ENCODE assay signal across 20 cellular contexts in genomic region chr7:19114591-19114855, GRCh38. TPM values are rescaled to one million over a fixed set of nuclear protein-coding genes. Genes with fewer than 3 reads are reported as not detected.
DNase-seq lines count a peak whose midpoint lies in the region; ATAC-seq and TF ChIP-seq lines count a peak whose summit lies in the region.
"Had no signal": no experiment of that assay in that cellular context is flagged by ENCODE, and none has a peak within 500 bp of the region (broad histone marks: within the 10 kb centered on the region; RNA-seq: fewer than 3 reads in every experiment).

No MANE protein-coding gene starts in this region.

- peaks cover 99% of the 10 kb centered on the region for H3K27me3 Mint-ChIP-seq in brain

- H3K4me1 ChIP-seq in cardiac muscle cell (ENCODE audit: low read depth): peaks cover 56% of the 10 kb centered on the region

- peak overlapping the region; percentile 85 for H3K4me3 ChIP-seq in cardiac muscle cell

- ATAC-seq in Right ventricle myocardium superior (ENCODE audit: poor library complexity) (no peak), GM18498 (IDR thresholded peaks at IDR 0.05; ENCODE audit: unreplicated experiment) (no peak), HG02884 (IDR thresholded peaks at IDR 0.05; ENCODE audit: unreplicated experiment) (no peak)
- no peak for ATAC-seq in stimulated activated effector memory CD8-positive, alpha-beta T cell treated with anti-CD3 and anti-CD28 coated beads, Interleukin-12 subunit alpha, Interleukin-12 subunit beta, amount 100 ng/mL, for 72 hours
- ATAC-seq: HepG2 had no signal

- peak overlapping the region in 2 of 5 experiments; percentile 9 for H3K27ac Mint-ChIP-seq in brain
- H3K27ac Mint-ChIP-seq in stimulated activated effector memory CD8-positive, alpha-beta T cell treated with anti-CD3 and anti-CD28 coated beads, Interleukin-12 subunit alpha, Interleukin-12 subunit beta, amount 100 ng/mL, for 72 hours: no peak overlapping the region
- H3K27ac Mint-ChIP-seq: endodermal cell had no signal

- H3K9me3 ChIP-seq in cardiac muscle cell (ENCODE audit: low read depth): no peaks in the 10 kb centered on the region

- no peak overlapping the region for H3K27ac ChIP-seq in cardiac muscle cell
- H3K27ac ChIP-seq: 22Rv1 had no signal

- H3K4me1 Mint-ChIP-seq in brain: peaks cover 20% of the 10 kb centered on the region
- H3K4me1 Mint-ChIP-seq in stimulated activated effector memory CD8-positive, alpha-beta T cell treated with anti-CD3 and anti-CD28 coated beads, Interleukin-12 subunit alpha, Interleukin-12 subunit beta, amount 100 ng/mL, for 72 hours: no peaks in the 10 kb centered on the region

- DNase-seq in cardiac muscle cell (ENCODE audit: low read depth in 1 of 2, low spot score in 1 of 2) (peak in 1 of 2 donors; percentile 41), Right ventricle myocardium superior (no peak), iris pigment epithelial cell (ENCODE audit: low read depth) (peak; percentile 56), COR-L47 (lab: John Stamatoyannopoulos, UW) (no peak)
- no peak for DNase-seq in stimulated activated effector memory CD8-positive, alpha-beta T cell treated with anti-CD3 and anti-CD28 coated beads, Interleukin-12 subunit alpha, Interleukin-12 subunit beta, amount 100 ng/mL, for 72 hours (ENCODE audit: low spot score in 2 of 2)
- DNase-seq: activated CD4-positive, alpha-beta T cell treated with anti-CD3 and anti-CD28 coated beads, Interleukin-2, amount 50 U/mL, for 48 hours; activated effector memory CD4-positive, alpha-beta T cell treated with Interleukin-2 at 50 U/mL for 16 hours; endodermal cell; NCI-H1048; NCI-H226; stimulated activated CD4-positive, alpha-beta T cell treated with anti-CD3 and anti-CD28 coated beads, Interleukin-2, amount 100 ng/mL, for 24 hours; stimulated activated CD8-positive, alpha-beta memory T cell treated with anti-CD3 and anti-CD28 coated beads, Interleukin-4, amount 100 ng/mL, for 48 hours; trophoblast cell had no signal

- no peaks in the 10 kb centered on the region for H3K36me3 ChIP-seq in cardiac muscle cell

- intact Hi-C loops in Right ventricle myocardium superior (cut with DNase I): no loop called here

- peak overlapping the region in 3 of 5 experiments; percentile 21 to 81 (median 81) for H3K4me3 Mint-ChIP-seq in brain
- H3K4me3 Mint-ChIP-seq in stimulated activated effector memory CD8-positive, alpha-beta T cell treated with anti-CD3 and anti-CD28 coated beads, Interleukin-12 subunit alpha, Interleukin-12 subunit beta, amount 100 ng/mL, for 72 hours: no peak overlapping the region
- H3K4me3 Mint-ChIP-seq: endodermal cell had no signal

- peaks cover 41% of the 10 kb centered on the region for H3K27me3 ChIP-seq in cardiac muscle cell

- TF ChIP-seq CTCF in cardiac muscle cell (IDR thresholded peaks at IDR 0.05; ENCODE audit: low read depth, low read length): no peak
- TF ChIP-seq CTCF in brain (conservative IDR thresholded peaks at IDR 0.05): no peak

- no peaks in the 10 kb centered on the region for H3K36me3 Mint-ChIP-seq in brain
- H3K36me3 Mint-ChIP-seq in stimulated activated effector memory CD8-positive, alpha-beta T cell treated with anti-CD3 and anti-CD28 coated beads, Interleukin-12 subunit alpha, Interleukin-12 subunit beta, amount 100 ng/mL, for 72 hours: peaks cover 5% of the 10 kb centered on the region

- peaks cover 0 to 4% (median 0%) of the 10 kb centered on the region in 5 experiments for H3K9me3 Mint-ChIP-seq in brain
- H3K9me3 Mint-ChIP-seq in stimulated activated effector memory CD8-positive, alpha-beta T cell treated with anti-CD3 and anti-CD28 coated beads, Interleukin-12 subunit alpha, Interleukin-12 subunit beta, amount 100 ng/mL, for 72 hours: peaks cover 2% of the 10 kb centered on the region
- H3K9me3 Mint-ChIP-seq: endodermal cell had no signal

RNA-seq across cellular contexts. Expression of gene TWIST1, which starts 2.9 kb away (rescaled TPM):
- total RNA-seq in cardiac muscle cell: 43.5 and 44.6 TPM in 2 replicates
- polyA plus RNA-seq in cardiac muscle cell: 21.4 and 21.9 TPM in 2 replicates
- total RNA-seq in Right ventricle myocardium superior: 1.4 TPM
- 0.19 TPM for polyA plus RNA-seq in brain (ENCODE audit: insufficient read depth, low read depth, low replicate concordance)
- total RNA-seq: HepG2 had no signal
- polyA plus RNA-seq: HepG2 had no signal

RNA-seq across cellular contexts. Expression of gene FERD3L, which starts 30.7 kb away (rescaled TPM):
- total RNA-seq in cardiac muscle cell (not detected in 2 replicates), Right ventricle myocardium superior (not detected)
- polyA plus RNA-seq in cardiac muscle cell (not detected in 2 replicates), brain (ENCODE audit: insufficient read depth, low read depth, low replicate concordance) (not detected)
- total RNA-seq: endodermal cell, HepG2, kidney epithelial cell, SK-MEL-5 had no signal
- polyA plus RNA-seq: HepG2 had no signal

Comparison
In these comparisons a context has a peak if more than half of its experiments do, and no peak if none do; other contexts are left out.
1. RNA of gene TWIST1, which starts 2.9 kb away (total RNA-seq): 43.5 to 44.6 TPM in cardiac muscle cell; 1.4 TPM in Right ventricle myocardium superior (single experiment); every median in the first group is over 10 times any median in the second.